In the genomic region with DNA sequence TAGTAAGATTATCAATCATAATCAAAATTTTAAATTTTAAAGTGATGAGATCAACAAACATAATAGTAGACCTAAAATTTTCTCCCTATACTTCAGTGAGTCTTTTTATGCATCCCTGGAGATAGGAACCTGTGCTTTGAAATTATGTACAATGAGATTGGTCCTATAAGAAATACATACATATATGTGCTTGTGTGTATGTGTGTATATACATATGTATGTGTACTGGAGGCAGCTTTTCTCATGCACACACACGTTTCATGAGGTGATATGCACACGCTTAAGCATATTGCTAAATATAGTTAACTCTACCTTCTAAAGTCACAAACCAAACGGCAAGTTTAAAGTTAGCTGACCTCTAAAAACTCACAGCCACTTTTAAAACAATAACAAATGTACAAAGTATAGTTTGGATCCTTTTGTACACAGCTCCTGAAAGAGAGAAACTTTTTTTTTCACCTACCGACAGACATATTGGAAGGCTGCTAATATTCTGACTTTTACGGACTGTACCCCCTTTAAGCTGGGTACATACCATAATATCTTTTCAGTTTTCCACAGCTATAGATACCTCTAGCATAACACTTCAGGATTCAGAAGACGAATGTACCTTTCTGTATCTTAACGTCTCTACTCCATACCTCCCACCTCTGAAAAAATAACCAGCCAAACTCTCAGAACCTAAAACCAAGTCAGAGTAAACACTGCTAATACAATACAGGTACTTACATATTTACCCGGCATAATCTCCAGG, we compare ENCODE assay signal across 1 cellular context.
TF ChIP-seq lines count a peak whose summit lies in the region.

No MANE protein-coding gene starts in this region.

TF ChIP-seq in IMR-90, 13 proteins besides CTCF, POLR2A, EP300 and RAD21 (continued from another document):
- TF ChIP-seq, protein P1, sequence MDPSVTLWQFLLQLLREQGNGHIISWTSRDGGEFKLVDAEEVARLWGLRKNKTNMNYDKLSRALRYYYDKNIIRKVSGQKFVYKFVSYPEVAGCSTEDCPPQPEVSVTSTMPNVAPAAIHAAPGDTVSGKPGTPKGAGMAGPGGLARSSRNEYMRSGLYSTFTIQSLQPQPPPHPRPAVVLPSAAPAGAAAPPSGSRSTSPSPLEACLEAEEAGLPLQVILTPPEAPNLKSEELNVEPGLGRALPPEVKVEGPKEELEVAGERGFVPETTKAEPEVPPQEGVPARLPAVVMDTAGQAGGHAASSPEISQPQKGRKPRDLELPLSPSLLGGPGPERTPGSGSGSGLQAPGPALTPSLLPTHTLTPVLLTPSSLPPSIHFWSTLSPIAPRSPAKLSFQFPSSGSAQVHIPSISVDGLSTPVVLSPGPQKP (IDR thresholded peaks at IDR 0.05; ENCODE audit: borderline replicate concordance, low read depth, low read length): no peak
- TF ChIP-seq RCOR1 (IDR thresholded peaks at IDR 0.05; ENCODE audit: insufficient replicate concordance, low read length) (no peak), CEBPB (IDR thresholded peaks at IDR 0.05; ENCODE audit: low read depth, low read length) (no peak), FOS (IDR thresholded peaks at IDR 0.05; ENCODE audit: low read depth, low read length) (no peak), CHD1 (IDR thresholded peaks at IDR 0.05; ENCODE audit: low read depth, low read length) (no peak), USF2 (IDR thresholded peaks at IDR 0.05; ENCODE audit: low read depth, low read length) (no peak), MAFK (IDR thresholded peaks at IDR 0.05; ENCODE audit: low read depth, low read length) (no peak), SMC3 (IDR thresholded peaks at IDR 0.05; ENCODE audit: low read depth, low read length) (no peak), MAZ (IDR thresholded peaks at IDR 0.05; ENCODE audit: borderline replicate concordance, low read depth, low read length) (no peak)
TF ChIP-seq in IMR-90: peak in this region for 0.
